In genomic region chr13:59750860-59751259, GRCh38 we compare ENCODE assay signal across 8 cellular contexts.
DNase-seq lines count a peak whose midpoint lies in the region; ATAC-seq and TF ChIP-seq lines count a peak whose summit lies in the region.

No MANE protein-coding gene starts in this region.

- no peaks in the 10 kb centered on the region for H3K36me3 ChIP-seq in SK-N-MC (ENCODE audit: insufficient read depth, low read length)

- peak overlapping the region; percentile 53 for H3K4me3 ChIP-seq in SK-N-MC
- peak overlapping the region; percentile 29 for H3K4me3 ChIP-seq in fibroblast of villous mesenchyme (ENCODE audit: low read depth, low read length)

- no peak overlapping the region for H3K9ac ChIP-seq in SK-N-MC (ENCODE audit: insufficient read length)

- ATAC-seq in GM21737 (IDR thresholded peaks at IDR 0.05; ENCODE audit: unreplicated experiment) (no peak), HG02642 (IDR thresholded peaks at IDR 0.05; ENCODE audit: poor library complexity, unreplicated experiment) (no peak)

- H3K27ac ChIP-seq in SK-N-MC = no peak overlapping the region

- DNase-seq in ELR (ENCODE audit: low read depth) (peak; percentile 9), SK-N-MC (ENCODE audit: low read depth, low spot score) (no peak), fibroblast of villous mesenchyme (ENCODE audit: low read depth) (peak; percentile 74), nucleus accumbens (lab: John Stamatoyannopoulos, UW) (peak in 52 of 56 donors; percentile 1 to 82 (median 42)), GF-D8 (lab: John Stamatoyannopoulos, UW) (no peak), T-helper 9 cell (no peak)

- H3K9me3 ChIP-seq in SK-N-MC (ENCODE audit: low read depth, low read length) = no peaks in the 10 kb centered on the region

- TF ChIP-seq CTCF in fibroblast of villous mesenchyme (IDR thresholded peaks at IDR 0.05; ENCODE audit: insufficient read depth, low read depth, low read length) = no peak

Comparison
In these comparisons a context has a peak if more than half of its experiments do, and no peak if none do; other contexts are left out.
1. DNase-seq: peak in ELR (single experiment), fibroblast of villous mesenchyme (single experiment) and nucleus accumbens (52 of 56); none in SK-N-MC (single experiment), GF-D8 (single experiment) and T-helper 9 cell (single experiment).